ENCODE assay signal across 8 cellular contexts in the genomic region with DNA sequence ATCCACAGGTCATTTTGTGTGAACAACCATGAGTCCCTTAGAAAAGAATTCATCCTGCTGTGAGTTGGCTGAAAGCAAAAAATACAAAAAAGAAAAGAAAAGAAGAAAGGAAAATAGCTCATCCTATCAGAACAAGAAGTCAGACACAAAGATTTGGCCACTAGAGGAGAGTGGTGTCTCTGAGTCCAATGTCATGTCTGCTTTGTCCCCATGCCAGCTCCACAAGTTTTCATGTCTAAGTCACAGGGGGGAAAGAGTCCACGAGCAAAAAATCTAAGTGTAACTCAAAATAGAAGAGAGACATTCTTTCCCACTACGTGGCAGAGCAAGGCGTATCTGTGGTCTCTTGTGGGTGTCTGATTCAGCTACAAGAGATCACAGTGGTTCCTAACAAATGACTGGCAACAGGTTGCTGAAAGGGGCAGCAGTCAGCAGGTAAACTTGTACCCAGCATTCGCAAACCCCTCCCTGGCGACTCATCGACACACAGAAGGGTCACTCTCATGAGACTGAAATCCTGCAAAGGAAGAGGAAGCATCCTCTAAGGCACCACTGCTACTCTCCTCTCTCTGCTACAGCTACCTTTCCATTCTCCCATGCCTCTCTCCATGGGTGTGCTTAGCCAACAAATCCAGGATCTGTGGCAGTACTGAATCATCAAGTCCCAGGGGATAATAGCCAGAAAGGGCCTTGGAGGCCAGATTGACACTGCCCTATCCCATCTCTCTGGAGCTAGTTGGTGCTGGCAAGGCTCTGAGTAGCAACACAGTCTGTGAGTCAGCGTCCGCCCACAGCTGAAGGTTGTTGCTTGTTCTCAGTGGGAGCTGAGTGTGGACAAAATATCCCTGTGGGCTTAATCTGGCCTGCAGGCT.
DNase-seq lines count a peak whose midpoint lies in the region; ATAC-seq lines count a peak whose summit lies in the region.

No MANE protein-coding gene starts in this region.

- DNase-seq in Caki2 (ENCODE audit: low read depth): peak; percentile 62
- DNase-seq in RKO (ENCODE audit: low spot score): peak; percentile 52
- peak; percentile 61 to 75 for DNase-seq in activated naive CD4-positive, alpha-beta T cell treated with anti-CD3 and anti-CD28 coated beads, Interleukin-2, amount 50 U/mL, for 72 hours (ENCODE audit: low spot score in 2 of 2)
- peak; percentile 22 for DNase-seq in iPS-NIHi7 (ENCODE audit: extremely low spot score)
- DNase-seq in stimulated activated CD4-positive, alpha-beta T cell treated with anti-CD3 and anti-CD28 coated beads, Interleukin-2, amount 100 ng/mL, for 48 hours: peak; percentile 50 to 61
- no peak for DNase-seq in NCI-H1105 (lab: John Stamatoyannopoulos, UW)

- peaks cover 0 to 43% of the 10 kb centered on the region in 2 donors for H3K36me3 Mint-ChIP-seq in activated naive CD4-positive, alpha-beta T cell treated with anti-CD3 and anti-CD28 coated beads, Interleukin-2, amount 50 U/mL, for 72 hours

- H3K27ac Mint-ChIP-seq in activated naive CD4-positive, alpha-beta T cell treated with anti-CD3 and anti-CD28 coated beads, Interleukin-2, amount 50 U/mL, for 72 hours: peak overlapping the region; percentile 96 to 98

- peaks cover 0 to 16% of the 10 kb centered on the region in 2 donors for H3K9me3 Mint-ChIP-seq in activated naive CD4-positive, alpha-beta T cell treated with anti-CD3 and anti-CD28 coated beads, Interleukin-2, amount 50 U/mL, for 72 hours

- peak; percentile 44 for ATAC-seq in HG02642 (IDR thresholded peaks at IDR 0.05; ENCODE audit: poor library complexity, unreplicated experiment)
- ATAC-seq in activated naive CD4-positive, alpha-beta T cell treated with anti-CD3 and anti-CD28 coated beads, Interleukin-2, amount 50 U/mL, for 72 hours: peak; percentile 82 to 87
- no peak for ATAC-seq in HG02852 (IDR thresholded peaks at IDR 0.05; ENCODE audit: unreplicated experiment)

- in situ Hi-C loops in Caki2 (cut with HindIII; ENCODE audit: low pct_unique_long_range_greater_than_20kb, low sequenced_read_pairs): no loop called here
